ENCODE assay signal across 30 cellular contexts in genomic region chr3:79887203-79887602, GRCh38.
"Had no signal": no experiment of that assay in that cellular context is flagged by ENCODE, and none has a peak within 500 bp of the region (broad histone marks: within the 10 kb centered on the region; RNA-seq: fewer than 3 reads in every experiment).

No MANE protein-coding gene starts in this region.

- H3K27ac ChIP-seq: left lung, lower lobe of right lung, pancreas, prostate gland, skin epidermis, stomach, testis, thyroid gland, transverse colon, upper lobe of left lung had no signal

- H3K27me3 Mint-ChIP-seq: naive B cell; stimulated activated naive B cell treated with anti-CD40 and anti-IgM and Interleukin-4, amounts not matched to agents 10 μg/mL and 1 μg/mL and 100 μg/mL, for 72 hours had no signal

- ATAC-seq: left cardiac atrium; left lung; lower lobe of right lung; natural killer cell; pancreas; right cardiac atrium; sciatic nerve; stimulated activated naive B cell treated with anti-CD40 and anti-IgM and Interleukin-4, amounts not matched to agents 10 μg/mL and 1 μg/mL and 100 μg/mL, for 72 hours; stimulated activated naive CD8-positive, alpha-beta T cell treated with anti-CD3 and anti-CD28 coated beads, Interleukin-15, Interleukin-2, amounts not matched to agents 100 U/mL and 50 U/mL, for 24 hours had no signal

- H3K4me3 Mint-ChIP-seq: mesothelial cell of epicardium; naive B cell; natural killer cell; neural crest cell; stimulated activated naive B cell treated with anti-CD40 and anti-IgM and Interleukin-4, amounts not matched to agents 10 μg/mL and 1 μg/mL and 100 μg/mL, for 72 hours had no signal

- H3K9me3 ChIP-seq: left lung, lower lobe of right lung, pancreas, prostate gland, testis, thyroid gland, transverse colon, upper lobe of left lung had no signal

- H3K27me3 ChIP-seq: left lung, pancreas, stomach, testis, thyroid gland, transverse colon, upper lobe of left lung had no signal

- H3K36me3 ChIP-seq: left lung, lower lobe of right lung, pancreas, prostate gland, stomach, thyroid gland, transverse colon, upper lobe of left lung had no signal

- DNase-seq: hippocampal formation; kidney glomerular epithelial cell; left cardiac atrium; left lung; lower lobe of right lung; mesendoderm; naive B cell; natural killer cell; nucleus accumbens; pancreas; posterior cingulate gyrus; retina; right cardiac atrium; stimulated activated CD4-positive, alpha-beta T cell treated with anti-CD3 and anti-CD28 coated beads, Interleukin-12 subunit alpha, Interleukin-12 subunit beta, amount 100 ng/mL, for 4 hours; stimulated activated CD4-positive, alpha-beta T cell treated with anti-CD3 and anti-CD28 coated beads, Interleukin-15, amount 100 ng/mL, for 24 hours; stimulated activated CD4-positive, alpha-beta T cell treated with anti-CD3 and anti-CD28 coated beads, Interleukin-2, amount 100 ng/mL, for 24 hours; stimulated activated CD4-positive, alpha-beta T cell treated with anti-CD3 and anti-CD28 coated beads, Interleukin-4, amount 100 ng/mL, for 1 hour; stimulated activated naive B cell treated with anti-CD40 and anti-IgM and Interleukin-4, amounts not matched to agents 10 μg/mL and 1 μg/mL and 100 μg/mL, for 72 hours; stimulated activated naive CD8-positive, alpha-beta T cell treated with anti-CD3 and anti-CD28 coated beads, Interleukin-15, Interleukin-2, amounts not matched to agents 100 U/mL and 50 U/mL, for 24 hours; stomach; testis; thyroid gland; transverse colon; upper lobe of left lung had no signal

- H3K9me3 Mint-ChIP-seq: mesothelial cell of epicardium; neural crest cell; stimulated activated naive B cell treated with anti-CD40 and anti-IgM and Interleukin-4, amounts not matched to agents 10 μg/mL and 1 μg/mL and 100 μg/mL, for 72 hours had no signal

- H3K36me3 Mint-ChIP-seq: mesothelial cell of epicardium; naive B cell; stimulated activated naive B cell treated with anti-CD40 and anti-IgM and Interleukin-4, amounts not matched to agents 10 μg/mL and 1 μg/mL and 100 μg/mL, for 72 hours had no signal

- H3K4me1 Mint-ChIP-seq: naive B cell; natural killer cell; stimulated activated naive B cell treated with anti-CD40 and anti-IgM and Interleukin-4, amounts not matched to agents 10 μg/mL and 1 μg/mL and 100 μg/mL, for 72 hours had no signal

- H3K27ac Mint-ChIP-seq: mesothelial cell of epicardium; naive B cell; natural killer cell; stimulated activated naive B cell treated with anti-CD40 and anti-IgM and Interleukin-4, amounts not matched to agents 10 μg/mL and 1 μg/mL and 100 μg/mL, for 72 hours had no signal

- H3K4me1 ChIP-seq: left lung, lower lobe of right lung, pancreas, prostate gland, stomach, testis, thyroid gland, transverse colon, upper lobe of left lung had no signal

- FAIRE-seq: keratinocyte, pancreas had no signal

- H3K4me3 ChIP-seq: left lung, lower lobe of right lung, pancreas, prostate gland, skin epidermis, stomach, testis, thyroid gland, transverse colon, upper lobe of left lung had no signal
